Comparison of ENCODE assay signal across 22 cellular contexts in the genomic region with DNA sequence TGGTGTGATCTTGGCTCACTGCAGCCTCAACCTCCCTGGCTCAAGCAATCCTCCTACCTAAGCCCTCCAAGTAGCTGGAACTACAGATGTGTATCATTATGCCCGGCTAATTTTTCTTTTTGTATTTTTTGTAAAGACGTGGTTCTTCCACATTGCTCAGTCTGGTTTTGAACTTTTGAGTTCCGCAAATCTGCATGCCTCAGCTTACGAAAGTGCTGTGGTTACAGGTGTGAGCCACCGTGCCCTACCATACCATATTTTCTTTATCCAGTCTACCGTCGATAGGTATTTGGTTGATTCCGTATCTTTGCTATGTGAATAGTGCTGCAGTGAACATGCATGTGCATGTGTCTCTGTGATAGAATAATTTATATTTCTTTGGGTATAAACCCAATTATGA. TPM values are rescaled to one million over a fixed set of nuclear protein-coding genes. Genes with fewer than 3 reads are reported as not detected.
DNase-seq lines count a peak whose midpoint lies in the region; ATAC-seq, FAIRE-seq and TF ChIP-seq lines count a peak whose summit lies in the region.
"Had no signal": no experiment of that assay in that cellular context is flagged by ENCODE, and none has a peak within 500 bp of the region (broad histone marks: within the 10 kb centered on the region; RNA-seq: fewer than 3 reads in every experiment).

No MANE protein-coding gene starts in this region.

- H3K27ac ChIP-seq in SU-DHL-6 (ENCODE audit: low read depth, low read length) (peak overlapping the region; percentile 93), mesendoderm (ENCODE audit: low read depth, low read length) (no peak overlapping the region)
- H3K27ac ChIP-seq: SJCRH30 had no signal

- 0 out of 2 replicates have a peak, but pooled peaks cover 8% of the 10 kb centered on the region for H4K20me1 ChIP-seq in SU-DHL-6 (ENCODE audit: low read depth, low read length)

- no peaks in the 10 kb centered on the region for H3K9me2 ChIP-seq in SU-DHL-6 (replicated peaks; ENCODE audit: insufficient read depth, low read length)

- peaks cover 73% of the 10 kb centered on the region for H3K36me3 Mint-ChIP-seq in neural crest cell (ENCODE audit: low read depth)
- peaks cover 27% of the 10 kb centered on the region for H3K36me3 Mint-ChIP-seq in mesothelial cell of epicardium

- peaks cover 83% of the 10 kb centered on the region for H3F3A ChIP-seq in SU-DHL-6 (ENCODE audit: insufficient read depth)

- TF ChIP-seq CTCF in SU-DHL-6 (IDR thresholded peaks at IDR 0.05; ENCODE audit: insufficient read depth, low read length, poor library complexity, severe bottlenecking) (no peak), neural crest cell (conservative IDR thresholded peaks at IDR 0.05) (no peak), mesothelial cell of epicardium (IDR thresholded peaks at IDR 0.05; ENCODE audit: unreplicated experiment) (no peak)

- H2AK5ac ChIP-seq in mesendoderm (ENCODE audit: low read length), result no peak overlapping the region

- H3K36me3 ChIP-seq in SU-DHL-6 (ENCODE audit: low read length), result peaks cover 13% of the 10 kb centered on the region
- H3K36me3 ChIP-seq in mesendoderm (ENCODE audit: control insufficient read depth, insufficient read depth, low read length), result no peaks in the 10 kb centered on the region

- no peaks in the 10 kb centered on the region for H3K9me3 ChIP-seq in SU-DHL-6 (ENCODE audit: insufficient read depth, low read length)
- H3K9me3 ChIP-seq: HAP-1 had no signal

- no peak overlapping the region for H3K23ac ChIP-seq in mesendoderm (ENCODE audit: low read length)

- H3K18ac ChIP-seq in mesendoderm (ENCODE audit: low read length), result no peak overlapping the region

- H3K4me1 Mint-ChIP-seq in neural crest cell (peaks cover 15% of the 10 kb centered on the region), mesothelial cell of epicardium (peaks cover 11% of the 10 kb centered on the region)

- FAIRE-seq in GM12891 (lab: Jason Lieb, UNC), result peak; percentile 76
- FAIRE-seq: D721Med, RCC 7860 had no signal

- H4K8ac ChIP-seq in mesendoderm (ENCODE audit: low read depth, low read length), result no peak overlapping the region

- no CpG with 5 or more reads among the region's 8 CpGs for WGBS in mesendoderm (ENCODE audit: extremely low coverage, insufficient coverage, low lambda C conversion rate)

- H3K9me3 Mint-ChIP-seq in neural crest cell (peaks cover 34% of the 10 kb centered on the region), mesothelial cell of epicardium (peaks cover 8% of the 10 kb centered on the region)
- H3K9me3 Mint-ChIP-seq: GM23338 had no signal

- H3K27me3 ChIP-seq in SU-DHL-6 (ENCODE audit: low read length) (no peaks in the 10 kb centered on the region), mesendoderm (ENCODE audit: insufficient read depth, low read length, poor library complexity) (no peaks in the 10 kb centered on the region)
- H3K27me3 ChIP-seq: SJCRH30 had no signal

- peak overlapping the region; percentile 39 for H3K9ac ChIP-seq in SU-DHL-6 (ENCODE audit: low read length)
- no peak overlapping the region for H3K9ac ChIP-seq in mesendoderm (ENCODE audit: low read length)

- H2BK15ac ChIP-seq in mesendoderm (replicated peaks; ENCODE audit: low read depth), result no peak overlapping the region

- H3K4me3 ChIP-seq in SU-DHL-6 (ENCODE audit: insufficient read depth, low read length, poor library complexity, severe bottlenecking) (peak overlapping the region; percentile 42), mesendoderm (ENCODE audit: low read length) (no peak overlapping the region)
- H3K4me3 ChIP-seq: GM23338, HAP-1, SJCRH30 had no signal

- no peak overlapping the region for H3K56ac ChIP-seq in mesendoderm (ENCODE audit: low read length)

- no peak overlapping the region for H2BK120ac ChIP-seq in mesendoderm (ENCODE audit: low read depth, low read length)

- no peak overlapping the region for H2AFZ ChIP-seq in SU-DHL-6 (ENCODE audit: low read depth, low read length, severe bottlenecking)
- H2AFZ ChIP-seq: GM23338 had no signal

- H3K4me2 ChIP-seq in SU-DHL-6 (ENCODE audit: low read depth, low read length, poor library complexity, severe bottlenecking) (peak overlapping the region; percentile 94), mesendoderm (ENCODE audit: low read length) (no peak overlapping the region)
- H3K4me2 ChIP-seq: GM23338 had no signal

- no peak overlapping the region for H4K5ac ChIP-seq in mesendoderm (ENCODE audit: low read length)

- H3K27me3 Mint-ChIP-seq in neural crest cell (ENCODE audit: low read depth) (no peaks in the 10 kb centered on the region), mesothelial cell of epicardium (ENCODE audit: low read depth) (no peaks in the 10 kb centered on the region)

- H3K4ac ChIP-seq in mesendoderm (ENCODE audit: low read depth, low read length), result no peak overlapping the region

- H2BK5ac ChIP-seq in mesendoderm (ENCODE audit: low read length), result no peak overlapping the region

- peaks cover 8% of the 10 kb centered on the region for H3K79me1 ChIP-seq in mesendoderm (ENCODE audit: low read length)

- no peak for TF ChIP-seq POLR2A in GM12891 (IDR thresholded peaks at IDR 0.05; ENCODE audit: low read depth, low read length)

- H3K4me3 Mint-ChIP-seq in neural crest cell (peak overlapping the region; percentile 6), mesothelial cell of epicardium (no peak overlapping the region)
- H3K4me3 Mint-ChIP-seq: GM23338 had no signal

- DNase-seq in GM12891 (ENCODE audit: insufficient read length, low spot score) (no peak), neural crest cell (ENCODE audit: low read depth, low spot score) (no peak), mesendoderm (no peak), retina (no peak), mesothelial cell of epicardium (ENCODE audit: low spot score in 2 of 2, unreplicated experiment in 2 of 2) (no peak)
- DNase-seq: C1 segment of cervical spinal cord, DMS79, KG1, NCI-H1417, NCI-H1694 treated with DMSO at 0.1 percent for 48 hours, NCI-H2081 treated with DMSO at 0.1 percent for 48 hours, NCI-H2171 treated with DMSO at 0.1 percent for 48 hours, NCI-H524 treated with DMSO at 0.1 percent for 48 hours, NCI-H82, OCI-M1, SJCRH30 had no signal

- ATAC-seq in HG03097 (IDR thresholded peaks at IDR 0.05; ENCODE audit: low FRiP score, unreplicated experiment), result no peak
- ATAC-seq: GM23338 had no signal

- H3K79me2 ChIP-seq in SU-DHL-6 (ENCODE audit: insufficient read depth, low read length) (peaks cover 98% of the 10 kb centered on the region), mesendoderm (ENCODE audit: control insufficient read depth, insufficient read depth, low read length) (peaks cover 36% of the 10 kb centered on the region)

- peaks cover 2% of the 10 kb centered on the region for H3K4me1 ChIP-seq in mesendoderm (ENCODE audit: control insufficient read depth, low read depth, low read length)

- H3K27ac Mint-ChIP-seq in neural crest cell (ENCODE audit: unreplicated experiment) (peak overlapping the region; percentile 43), mesothelial cell of epicardium (no peak overlapping the region)
- H3K27ac Mint-ChIP-seq: GM23338 had no signal

TF ChIP-seq in GM12891, 5 proteins besides CTCF, POLR2A, EP300 and RAD21:
- peak; percentile 62 for TF ChIP-seq SPI1 (IDR thresholded peaks at IDR 0.05; ENCODE audit: low read depth, low read length)
- no peak for TF ChIP-seq TAF1 (IDR thresholded peaks at IDR 0.05; ENCODE audit: low read depth, low read length)

RNA-seq across cellular contexts. Expression of a gene that starts 6.5 kb away (rescaled TPM):
- polyA plus RNA-seq in GM12891 (2012; ENCODE audit: low read depth, missing spikeins), result 7.5 TPM
- total RNA-seq in neural crest cell (18.7 and 18.8 TPM in 2 replicates), mesothelial cell of epicardium (9.9 to 11.7 TPM (median 10.3 TPM) in 3 replicates)
- polyA plus RNA-seq in mesendoderm (2013, experiment 1 of 2), result 19.7 TPM
- 19.7 TPM for polyA plus RNA-seq in mesendoderm (2013, experiment 2 of 2)
